23 cellular contexts compared by ENCODE assay signal in the genomic region with DNA sequence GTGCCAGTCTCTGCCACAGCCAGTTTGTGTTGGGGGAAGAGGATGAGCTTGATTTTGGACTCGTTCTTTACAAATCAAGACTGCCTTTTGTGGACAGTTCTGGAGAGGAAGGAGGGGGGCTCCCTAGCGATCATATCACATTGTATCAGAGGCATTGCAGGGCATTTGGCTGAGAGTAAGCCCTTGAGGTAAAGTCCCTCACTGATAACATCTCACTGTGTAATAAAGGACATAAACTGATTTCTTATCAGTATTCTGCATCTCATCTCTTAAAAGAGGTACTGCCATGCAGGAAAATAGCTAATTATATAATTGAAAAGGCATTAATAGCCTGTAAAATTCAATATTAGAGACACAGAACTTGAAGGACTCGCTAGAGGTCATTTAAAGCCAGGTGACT. TPM values are rescaled to one million over a fixed set of nuclear protein-coding genes. Genes with fewer than 3 reads are reported as not detected.
DNase-seq lines count a peak whose midpoint lies in the region; ATAC-seq and TF ChIP-seq lines count a peak whose summit lies in the region.
"Had no signal": no experiment of that assay in that cellular context is flagged by ENCODE, and none has a peak within 500 bp of the region (broad histone marks: within the 10 kb centered on the region; RNA-seq: fewer than 3 reads in every experiment).

No MANE protein-coding gene starts in this region.

- H3K36me3 Mint-ChIP-seq in GM23338 (ENCODE audit: low read depth) (no peaks in the 10 kb centered on the region), osteocyte (ENCODE audit: unreplicated experiment) (no peaks in the 10 kb centered on the region)
- H3K36me3 Mint-ChIP-seq: CD8-positive, alpha-beta T cell; IgD-negative memory B cell had no signal

- H3K4me1 ChIP-seq in BLaER1 treated with 17β-estradiol and CSF1 and Interleukin-3, amounts not matched to agents 10 nM and 100 nM = peaks cover 20 to 59% (median 35%) of the 10 kb centered on the region in 10 experiments
- H3K4me1 ChIP-seq in GM23338 (ENCODE audit: insufficient read depth) = peaks cover 5% of the 10 kb centered on the region

- H3K27me3 Mint-ChIP-seq in GM23338 (ENCODE audit: insufficient read depth, low read depth, poor library complexity) = peaks cover 9% of the 10 kb centered on the region
- no peaks in the 10 kb centered on the region for H3K27me3 Mint-ChIP-seq in osteocyte (ENCODE audit: unreplicated experiment)

- 0 out of 2 replicates have a peak overlapping the region, but pooled peaks have one; percentile 32 for H2AFZ ChIP-seq in GM23338

- H3K36me3 ChIP-seq in BLaER1 treated with 17β-estradiol and CSF1 and Interleukin-3, amounts not matched to agents 10 nM and 100 nM = no peaks in the 10 kb centered on the region
- H3K36me3 ChIP-seq in GM23338 (ENCODE audit: insufficient read depth) = no peaks in the 10 kb centered on the region

- no peak overlapping the region for H3K9ac ChIP-seq in BLaER1 treated with 17β-estradiol and CSF1 and Interleukin-3, amounts not matched to agents 10 nM and 100 nM
- H3K9ac ChIP-seq: KMS-11 had no signal

- TF ChIP-seq CTCF in GM23338 (conservative IDR thresholded peaks at IDR 0.05; ENCODE audit: low read depth in 2 of 2) = no peak
- no peak for TF ChIP-seq CTCF in osteocyte (IDR thresholded peaks at IDR 0.05)

- H3K27me3 ChIP-seq in BLaER1 treated with 17β-estradiol and CSF1 and Interleukin-3, amounts not matched to agents 10 nM and 100 nM = no peaks in the 10 kb centered on the region
- H3K27me3 ChIP-seq in GM23338 (ENCODE audit: insufficient read depth) = peaks cover 20% of the 10 kb centered on the region

- ATAC-seq in GM23338 (no peak), SK-N-SH treated with all-trans-retinoic acid at 6 μM for 48 hours (peak; percentile 40; the same call in 1 of the 3 replicates)
- ATAC-seq: A549; CD8-positive, alpha-beta T cell; T-helper 17 cell had no signal

- H3K4me1 Mint-ChIP-seq in GM23338 (peaks cover 13% of the 10 kb centered on the region), osteocyte (ENCODE audit: unreplicated experiment) (peaks cover 85% of the 10 kb centered on the region)

- no peaks in the 10 kb centered on the region for H4K20me1 ChIP-seq in BLaER1 treated with 17β-estradiol and CSF1 and Interleukin-3, amounts not matched to agents 10 nM and 100 nM
- H4K20me1 ChIP-seq in GM23338 (replicated peaks; ENCODE audit: insufficient read depth) = no peaks in the 10 kb centered on the region

- H3K9me3 ChIP-seq in BLaER1 treated with 17β-estradiol and CSF1 and Interleukin-3, amounts not matched to agents 10 nM and 100 nM (replicated peaks in 1 of 11) = no peaks in the 10 kb centered on the region
- H3K9me3 ChIP-seq: A549 had no signal

- no peaks in the 10 kb centered on the region for H3F3A ChIP-seq in GM23338 (replicated peaks; ENCODE audit: low read depth)

- no peaks in the 10 kb centered on the region for H3K9me2 ChIP-seq in GM23338 (ENCODE audit: insufficient read depth)

- H3K27ac Mint-ChIP-seq in GM23338 (no peak overlapping the region), osteocyte (ENCODE audit: unreplicated experiment) (peak overlapping the region; percentile 37)
- H3K27ac Mint-ChIP-seq: CD8-positive, alpha-beta T cell; IgD-negative memory B cell; T-helper 17 cell had no signal

- no peak for DNase-seq in GM23338 (ENCODE audit: low spot score)
- DNase-seq in osteocyte (ENCODE audit: extremely low spot score, unreplicated experiment) = no peak
- DNase-seq in NCI-H748 treated with DMSO at 0.1 percent for 48 hours (lab: John Stamatoyannopoulos, UW) = no peak
- DNase-seq in central memory CD4-positive, alpha-beta T cell = no peak
- no peak for DNase-seq in GM19238 (ENCODE audit: insufficient read length, low spot score)
- DNase-seq: AML-193; CD8-positive, alpha-beta T cell; DMS 273 treated with DMSO at 0.1 percent for 48 hours; DND-41; NCI-H1092 treated with DMSO at 0.1 percent for 48 hours; NCI-H146; NCI-H1930; NCI-H2107; NCI-H526 treated with DMSO at 0.1 percent for 48 hours; SHP77 treated with DMSO at 0.1 percent for 48 hours; SW 1271; T-helper 17 cell had no signal

- H3K9me3 Mint-ChIP-seq in GM23338 (no peaks in the 10 kb centered on the region), osteocyte (ENCODE audit: unreplicated experiment) (no peaks in the 10 kb centered on the region)
- H3K9me3 Mint-ChIP-seq: CD8-positive, alpha-beta T cell; IgD-negative memory B cell had no signal

- no peak overlapping the region for H3K4me3 ChIP-seq in BLaER1 treated with 17β-estradiol and CSF1 and Interleukin-3, amounts not matched to agents 10 nM and 100 nM
- no peak overlapping the region for H3K4me3 ChIP-seq in GM23338
- H3K4me3 ChIP-seq: A549 had no signal

- H3K79me2 ChIP-seq in GM23338 (replicated peaks; ENCODE audit: insufficient read depth) = no peaks in the 10 kb centered on the region

- H3K4me2 ChIP-seq in BLaER1 treated with 17β-estradiol and CSF1 and Interleukin-3, amounts not matched to agents 10 nM and 100 nM = peak overlapping the region in 7 of 11 experiments; percentile 25 to 58 (median 51); a peak in 12 of 22 replicates
- H3K4me2 ChIP-seq in GM23338 = no peak overlapping the region
- H3K4me2 ChIP-seq: A549, KMS-11 had no signal

- H3K4me3 Mint-ChIP-seq in GM23338 (no peak overlapping the region), osteocyte (ENCODE audit: unreplicated experiment) (no peak overlapping the region)
- H3K4me3 Mint-ChIP-seq: CD8-positive, alpha-beta T cell; IgD-negative memory B cell; T-helper 17 cell had no signal

- no peak overlapping the region for H3K27ac ChIP-seq in BLaER1 treated with 17β-estradiol and CSF1 and Interleukin-3, amounts not matched to agents 10 nM and 100 nM
- no peak overlapping the region for H3K27ac ChIP-seq in GM23338 (ENCODE audit: low read depth)
- H3K27ac ChIP-seq: C4-2B, KMS-11 had no signal

TF ChIP-seq in GM23338, 12 proteins besides CTCF, POLR2A, EP300 and RAD21 (continues in another document):
- TF ChIP-seq ZNF114 (CRISPR knock-in tag; IDR thresholded peaks at IDR 0.05) = no peak
- TF ChIP-seq STAT1 (IDR thresholded peaks at IDR 0.05; ENCODE audit: unreplicated experiment) = no peak
- no peak for TF ChIP-seq ETS1 (IDR thresholded peaks at IDR 0.05)
- no peak for TF ChIP-seq NANOG (IDR thresholded peaks at IDR 0.05; ENCODE audit: borderline replicate concordance)
- no peak for TF ChIP-seq EZH2 (IDR thresholded peaks at IDR 0.05; ENCODE audit: low read depth, unreplicated experiment)

TF ChIP-seq in SK-N-SH treated with all-trans-retinoic acid at 6 μM for 48 hours, 23 proteins besides CTCF, POLR2A, EP300 and RAD21:
- no peak for TF ChIP-seq ZNF70 (CRISPR knock-in tag; IDR thresholded peaks at IDR 0.05)
- TF ChIP-seq ISL1 (CRISPR knock-in tag; IDR thresholded peaks at IDR 0.05) = peak; percentile 76
- no peak for TF ChIP-seq RARB (CRISPR knock-in tag; IDR thresholded peaks at IDR 0.05)
- 0 out of 2 replicates have a peak, but pooled peaks have one; percentile 46 for TF ChIP-seq ZNF8 (CRISPR knock-in tag; IDR thresholded peaks at IDR 0.05)
- TF ChIP-seq, protein P1, sequence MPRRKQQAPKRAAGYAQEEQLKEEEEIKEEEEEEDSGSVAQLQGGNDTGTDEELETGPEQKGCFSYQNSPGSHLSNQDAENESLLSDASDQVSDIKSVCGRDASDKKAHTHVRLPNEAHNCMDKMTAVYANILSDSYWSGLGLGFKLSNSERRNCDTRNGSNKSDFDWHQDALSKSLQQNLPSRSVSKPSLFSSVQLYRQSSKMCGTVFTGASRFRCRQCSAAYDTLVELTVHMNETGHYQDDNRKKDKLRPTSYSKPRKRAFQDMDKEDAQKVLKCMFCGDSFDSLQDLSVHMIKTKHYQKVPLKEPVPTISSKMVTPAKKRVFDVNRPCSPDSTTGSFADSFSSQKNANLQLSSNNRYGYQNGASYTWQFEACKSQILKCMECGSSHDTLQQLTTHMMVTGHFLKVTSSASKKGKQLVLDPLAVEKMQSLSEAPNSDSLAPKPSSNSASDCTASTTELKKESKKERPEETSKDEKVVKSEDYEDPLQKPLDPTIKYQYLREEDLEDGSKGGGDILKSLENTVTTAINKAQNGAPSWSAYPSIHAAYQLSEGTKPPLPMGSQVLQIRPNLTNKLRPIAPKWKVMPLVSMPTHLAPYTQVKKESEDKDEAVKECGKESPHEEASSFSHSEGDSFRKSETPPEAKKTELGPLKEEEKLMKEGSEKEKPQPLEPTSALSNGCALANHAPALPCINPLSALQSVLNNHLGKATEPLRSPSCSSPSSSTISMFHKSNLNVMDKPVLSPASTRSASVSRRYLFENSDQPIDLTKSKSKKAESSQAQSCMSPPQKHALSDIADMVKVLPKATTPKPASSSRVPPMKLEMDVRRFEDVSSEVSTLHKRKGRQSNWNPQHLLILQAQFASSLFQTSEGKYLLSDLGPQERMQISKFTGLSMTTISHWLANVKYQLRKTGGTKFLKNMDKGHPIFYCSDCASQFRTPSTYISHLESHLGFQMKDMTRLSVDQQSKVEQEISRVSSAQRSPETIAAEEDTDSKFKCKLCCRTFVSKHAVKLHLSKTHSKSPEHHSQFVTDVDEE (CRISPR knock-in tag; IDR thresholded peaks at IDR 0.05) = peak; percentile 88
- 0 out of 2 replicates have a peak, but pooled peaks have one; percentile 22 for TF ChIP-seq ESRRG (CRISPR knock-in tag; IDR thresholded peaks at IDR 0.05)
- no peak for TF ChIP-seq GLIS3 (CRISPR knock-in tag; IDR thresholded peaks at IDR 0.05)
- peak; percentile 87 for TF ChIP-seq TCF4 (CRISPR knock-in tag; IDR thresholded peaks at IDR 0.05; ENCODE audit: borderline replicate concordance)

RNA-seq across cellular contexts. Expression of gene IGFBP7, which starts 6.1 kb away (rescaled TPM):
- 0.49 TPM in 1 of 2 replicates, not detected in the other for total RNA-seq in GM23338 (2014; rRNA removed; shearing (Covaris generic))
- 7.9 and 13.2 TPM in 2 replicates for polyA plus RNA-seq in GM23338 (2016; fragmentation: Nextera tagmentation; extraction: Ambion mirVana)
- 3,484 and 3,576 TPM in 2 replicates for total RNA-seq in osteocyte
- total RNA-seq: CD8-positive, alpha-beta T cell had no signal
- polyA plus RNA-seq: IgD-negative memory B cell had no signal

Comparison
In these comparisons a context has a peak if more than half of its experiments do, and no peak if none do; other contexts are left out.
1. RNA of gene IGFBP7, which starts 6.1 kb away (total RNA-seq): 3,484 to 3,576 TPM in osteocyte; 0.49 TPM in GM23338; every median in the first group is over 1,000 times any median in the second.